ENCODE assay signal across 1 cellular context in the genomic region with DNA sequence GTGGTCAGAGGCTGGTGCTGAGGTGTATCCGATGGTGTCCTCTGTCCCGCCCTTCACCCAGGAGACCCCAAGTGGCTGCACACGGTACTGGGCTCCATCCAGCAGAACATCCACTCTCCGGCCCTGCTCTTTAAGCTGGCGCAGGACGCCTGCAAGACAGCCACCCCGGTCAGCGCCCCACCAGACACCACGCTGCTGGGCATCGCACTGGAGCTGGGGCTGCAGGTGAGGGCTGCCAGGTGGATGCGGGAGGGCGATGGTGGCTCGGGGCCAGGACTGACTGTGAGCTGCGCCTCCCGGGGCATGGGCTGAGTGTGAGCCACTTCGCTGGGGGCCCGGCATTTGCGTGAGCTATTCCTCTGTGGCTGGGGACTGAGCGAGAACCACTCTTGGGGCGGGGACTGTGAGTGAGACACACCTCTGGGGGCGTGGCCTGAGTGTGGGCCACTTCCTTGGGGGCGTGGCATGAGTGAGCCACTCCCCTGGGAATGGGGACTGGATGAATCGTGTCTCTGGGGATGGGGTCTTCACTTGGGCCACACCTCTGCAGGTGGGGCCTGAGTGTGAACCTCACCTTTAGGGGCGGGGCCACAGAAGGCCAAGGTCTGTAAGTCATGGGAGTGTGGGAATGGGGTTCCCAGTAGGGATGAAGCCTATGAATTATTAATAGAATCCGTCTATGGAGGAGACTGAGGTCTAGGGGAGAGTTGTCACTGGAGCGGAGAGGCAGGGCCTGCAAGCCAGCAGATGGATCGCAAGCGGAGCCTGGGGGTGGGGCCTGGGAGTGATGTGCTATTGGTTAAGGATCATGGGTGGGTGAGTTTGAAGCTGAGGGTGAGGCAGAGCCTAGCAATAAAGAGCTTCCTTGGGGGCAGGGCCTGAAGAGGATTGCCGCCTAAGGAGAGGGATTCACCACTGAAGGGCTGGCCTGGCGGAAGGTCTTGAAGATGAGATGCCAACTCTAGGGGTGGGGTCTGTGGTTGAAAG.
TF ChIP-seq lines count a peak whose summit lies in the region.

No MANE protein-coding gene starts in this region.

TF ChIP-seq in K562, 482 proteins besides CTCF, POLR2A, EP300 and RAD21 (continues in another document):
- TF ChIP-seq ASH1L (IDR thresholded peaks at IDR 0.05; ENCODE audit: borderline replicate concordance, low read depth, partially characterized antibody) (no peak), CTBP1 (IDR thresholded peaks at IDR 0.05; ENCODE audit: borderline replicate concordance) (peak; percentile 12; the same call in 1 of the 2 replicates), SMARCB1 (IDR thresholded peaks at IDR 0.05; ENCODE audit: insufficient read length, low read depth) (no peak), SRSF3 (IDR thresholded peaks at IDR 0.05; ENCODE audit: insufficient read depth, low read length) (no peak), CBFA2T3 (IDR thresholded peaks at IDR 0.05) (no peak), CBFB (CRISPR knock-in tag; IDR thresholded peaks at IDR 0.05) (0 out of 2 replicates have a peak, but pooled peaks have one; percentile 41), HNRNPUL1 (IDR thresholded peaks at IDR 0.05; ENCODE audit: low read length) (no peak), ZNF695 (CRISPR knock-in tag; IDR thresholded peaks at IDR 0.05) (no peak), YBX1 (IDR thresholded peaks at IDR 0.05) (no peak), WHSC1 (IDR thresholded peaks at IDR 0.05; ENCODE audit: low read length) (no peak), ZBTB49 (CRISPR knock-in tag; IDR thresholded peaks at IDR 0.05; ENCODE audit: borderline replicate concordance) (no peak), ARID4B (CRISPR knock-in tag; IDR thresholded peaks at IDR 0.05) (no peak), NR2C1 (IDR thresholded peaks at IDR 0.05) (no peak), NR2C1 (tag; IDR thresholded peaks at IDR 0.05) (no peak), SNAPC5 (CRISPR knock-in tag; IDR thresholded peaks at IDR 0.05) (no peak)
- TF ChIP-seq, protein P1, sequence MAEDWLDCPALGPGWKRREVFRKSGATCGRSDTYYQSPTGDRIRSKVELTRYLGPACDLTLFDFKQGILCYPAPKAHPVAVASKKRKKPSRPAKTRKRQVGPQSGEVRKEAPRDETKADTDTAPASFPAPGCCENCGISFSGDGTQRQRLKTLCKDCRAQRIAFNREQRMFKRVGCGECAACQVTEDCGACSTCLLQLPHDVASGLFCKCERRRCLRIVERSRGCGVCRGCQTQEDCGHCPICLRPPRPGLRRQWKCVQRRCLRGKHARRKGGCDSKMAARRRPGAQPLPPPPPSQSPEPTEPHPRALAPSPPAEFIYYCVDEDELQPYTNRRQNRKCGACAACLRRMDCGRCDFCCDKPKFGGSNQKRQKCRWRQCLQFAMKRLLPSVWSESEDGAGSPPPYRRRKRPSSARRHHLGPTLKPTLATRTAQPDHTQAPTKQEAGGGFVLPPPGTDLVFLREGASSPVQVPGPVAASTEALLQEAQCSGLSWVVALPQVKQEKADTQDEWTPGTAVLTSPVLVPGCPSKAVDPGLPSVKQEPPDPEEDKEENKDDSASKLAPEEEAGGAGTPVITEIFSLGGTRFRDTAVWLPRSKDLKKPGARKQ (CRISPR knock-in tag; IDR thresholded peaks at IDR 0.05): no peak
- TF ChIP-seq, protein P2, sequence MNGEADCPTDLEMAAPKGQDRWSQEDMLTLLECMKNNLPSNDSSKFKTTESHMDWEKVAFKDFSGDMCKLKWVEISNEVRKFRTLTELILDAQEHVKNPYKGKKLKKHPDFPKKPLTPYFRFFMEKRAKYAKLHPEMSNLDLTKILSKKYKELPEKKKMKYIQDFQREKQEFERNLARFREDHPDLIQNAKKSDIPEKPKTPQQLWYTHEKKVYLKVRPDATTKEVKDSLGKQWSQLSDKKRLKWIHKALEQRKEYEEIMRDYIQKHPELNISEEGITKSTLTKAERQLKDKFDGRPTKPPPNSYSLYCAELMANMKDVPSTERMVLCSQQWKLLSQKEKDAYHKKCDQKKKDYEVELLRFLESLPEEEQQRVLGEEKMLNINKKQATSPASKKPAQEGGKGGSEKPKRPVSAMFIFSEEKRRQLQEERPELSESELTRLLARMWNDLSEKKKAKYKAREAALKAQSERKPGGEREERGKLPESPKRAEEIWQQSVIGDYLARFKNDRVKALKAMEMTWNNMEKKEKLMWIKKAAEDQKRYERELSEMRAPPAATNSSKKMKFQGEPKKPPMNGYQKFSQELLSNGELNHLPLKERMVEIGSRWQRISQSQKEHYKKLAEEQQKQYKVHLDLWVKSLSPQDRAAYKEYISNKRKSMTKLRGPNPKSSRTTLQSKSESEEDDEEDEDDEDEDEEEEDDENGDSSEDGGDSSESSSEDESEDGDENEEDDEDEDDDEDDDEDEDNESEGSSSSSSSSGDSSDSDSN (IDR thresholded peaks at IDR 0.05; ENCODE audit: borderline replicate concordance in 1 of 2, low read depth in 2 of 2, low read length in 2 of 2): no peak
- TF ChIP-seq, protein P3, sequence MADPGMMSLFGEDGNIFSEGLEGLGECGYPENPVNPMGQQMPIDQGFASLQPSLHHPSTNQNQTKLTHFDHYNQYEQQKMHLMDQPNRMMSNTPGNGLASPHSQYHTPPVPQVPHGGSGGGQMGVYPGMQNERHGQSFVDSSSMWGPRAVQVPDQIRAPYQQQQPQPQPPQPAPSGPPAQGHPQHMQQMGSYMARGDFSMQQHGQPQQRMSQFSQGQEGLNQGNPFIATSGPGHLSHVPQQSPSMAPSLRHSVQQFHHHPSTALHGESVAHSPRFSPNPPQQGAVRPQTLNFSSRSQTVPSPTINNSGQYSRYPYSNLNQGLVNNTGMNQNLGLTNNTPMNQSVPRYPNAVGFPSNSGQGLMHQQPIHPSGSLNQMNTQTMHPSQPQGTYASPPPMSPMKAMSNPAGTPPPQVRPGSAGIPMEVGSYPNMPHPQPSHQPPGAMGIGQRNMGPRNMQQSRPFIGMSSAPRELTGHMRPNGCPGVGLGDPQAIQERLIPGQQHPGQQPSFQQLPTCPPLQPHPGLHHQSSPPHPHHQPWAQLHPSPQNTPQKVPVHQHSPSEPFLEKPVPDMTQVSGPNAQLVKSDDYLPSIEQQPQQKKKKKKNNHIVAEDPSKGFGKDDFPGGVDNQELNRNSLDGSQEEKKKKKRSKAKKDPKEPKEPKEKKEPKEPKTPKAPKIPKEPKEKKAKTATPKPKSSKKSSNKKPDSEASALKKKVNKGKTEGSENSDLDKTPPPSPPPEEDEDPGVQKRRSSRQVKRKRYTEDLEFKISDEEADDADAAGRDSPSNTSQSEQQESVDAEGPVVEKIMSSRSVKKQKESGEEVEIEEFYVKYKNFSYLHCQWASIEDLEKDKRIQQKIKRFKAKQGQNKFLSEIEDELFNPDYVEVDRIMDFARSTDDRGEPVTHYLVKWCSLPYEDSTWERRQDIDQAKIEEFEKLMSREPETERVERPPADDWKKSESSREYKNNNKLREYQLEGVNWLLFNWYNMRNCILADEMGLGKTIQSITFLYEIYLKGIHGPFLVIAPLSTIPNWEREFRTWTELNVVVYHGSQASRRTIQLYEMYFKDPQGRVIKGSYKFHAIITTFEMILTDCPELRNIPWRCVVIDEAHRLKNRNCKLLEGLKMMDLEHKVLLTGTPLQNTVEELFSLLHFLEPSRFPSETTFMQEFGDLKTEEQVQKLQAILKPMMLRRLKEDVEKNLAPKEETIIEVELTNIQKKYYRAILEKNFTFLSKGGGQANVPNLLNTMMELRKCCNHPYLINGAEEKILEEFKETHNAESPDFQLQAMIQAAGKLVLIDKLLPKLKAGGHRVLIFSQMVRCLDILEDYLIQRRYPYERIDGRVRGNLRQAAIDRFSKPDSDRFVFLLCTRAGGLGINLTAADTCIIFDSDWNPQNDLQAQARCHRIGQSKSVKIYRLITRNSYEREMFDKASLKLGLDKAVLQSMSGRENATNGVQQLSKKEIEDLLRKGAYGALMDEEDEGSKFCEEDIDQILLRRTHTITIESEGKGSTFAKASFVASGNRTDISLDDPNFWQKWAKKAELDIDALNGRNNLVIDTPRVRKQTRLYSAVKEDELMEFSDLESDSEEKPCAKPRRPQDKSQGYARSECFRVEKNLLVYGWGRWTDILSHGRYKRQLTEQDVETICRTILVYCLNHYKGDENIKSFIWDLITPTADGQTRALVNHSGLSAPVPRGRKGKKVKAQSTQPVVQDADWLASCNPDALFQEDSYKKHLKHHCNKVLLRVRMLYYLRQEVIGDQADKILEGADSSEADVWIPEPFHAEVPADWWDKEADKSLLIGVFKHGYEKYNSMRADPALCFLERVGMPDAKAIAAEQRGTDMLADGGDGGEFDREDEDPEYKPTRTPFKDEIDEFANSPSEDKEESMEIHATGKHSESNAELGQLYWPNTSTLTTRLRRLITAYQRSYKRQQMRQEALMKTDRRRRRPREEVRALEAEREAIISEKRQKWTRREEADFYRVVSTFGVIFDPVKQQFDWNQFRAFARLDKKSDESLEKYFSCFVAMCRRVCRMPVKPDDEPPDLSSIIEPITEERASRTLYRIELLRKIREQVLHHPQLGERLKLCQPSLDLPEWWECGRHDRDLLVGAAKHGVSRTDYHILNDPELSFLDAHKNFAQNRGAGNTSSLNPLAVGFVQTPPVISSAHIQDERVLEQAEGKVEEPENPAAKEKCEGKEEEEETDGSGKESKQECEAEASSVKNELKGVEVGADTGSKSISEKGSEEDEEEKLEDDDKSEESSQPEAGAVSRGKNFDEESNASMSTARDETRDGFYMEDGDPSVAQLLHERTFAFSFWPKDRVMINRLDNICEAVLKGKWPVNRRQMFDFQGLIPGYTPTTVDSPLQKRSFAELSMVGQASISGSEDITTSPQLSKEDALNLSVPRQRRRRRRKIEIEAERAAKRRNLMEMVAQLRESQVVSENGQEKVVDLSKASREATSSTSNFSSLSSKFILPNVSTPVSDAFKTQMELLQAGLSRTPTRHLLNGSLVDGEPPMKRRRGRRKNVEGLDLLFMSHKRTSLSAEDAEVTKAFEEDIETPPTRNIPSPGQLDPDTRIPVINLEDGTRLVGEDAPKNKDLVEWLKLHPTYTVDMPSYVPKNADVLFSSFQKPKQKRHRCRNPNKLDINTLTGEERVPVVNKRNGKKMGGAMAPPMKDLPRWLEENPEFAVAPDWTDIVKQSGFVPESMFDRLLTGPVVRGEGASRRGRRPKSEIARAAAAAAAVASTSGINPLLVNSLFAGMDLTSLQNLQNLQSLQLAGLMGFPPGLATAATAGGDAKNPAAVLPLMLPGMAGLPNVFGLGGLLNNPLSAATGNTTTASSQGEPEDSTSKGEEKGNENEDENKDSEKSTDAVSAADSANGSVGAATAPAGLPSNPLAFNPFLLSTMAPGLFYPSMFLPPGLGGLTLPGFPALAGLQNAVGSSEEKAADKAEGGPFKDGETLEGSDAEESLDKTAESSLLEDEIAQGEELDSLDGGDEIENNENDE (IDR thresholded peaks at IDR 0.05; ENCODE audit: low read depth, low read length): no peak
